Comparison of ENCODE assay signal across 33 cellular contexts in the genomic region with DNA sequence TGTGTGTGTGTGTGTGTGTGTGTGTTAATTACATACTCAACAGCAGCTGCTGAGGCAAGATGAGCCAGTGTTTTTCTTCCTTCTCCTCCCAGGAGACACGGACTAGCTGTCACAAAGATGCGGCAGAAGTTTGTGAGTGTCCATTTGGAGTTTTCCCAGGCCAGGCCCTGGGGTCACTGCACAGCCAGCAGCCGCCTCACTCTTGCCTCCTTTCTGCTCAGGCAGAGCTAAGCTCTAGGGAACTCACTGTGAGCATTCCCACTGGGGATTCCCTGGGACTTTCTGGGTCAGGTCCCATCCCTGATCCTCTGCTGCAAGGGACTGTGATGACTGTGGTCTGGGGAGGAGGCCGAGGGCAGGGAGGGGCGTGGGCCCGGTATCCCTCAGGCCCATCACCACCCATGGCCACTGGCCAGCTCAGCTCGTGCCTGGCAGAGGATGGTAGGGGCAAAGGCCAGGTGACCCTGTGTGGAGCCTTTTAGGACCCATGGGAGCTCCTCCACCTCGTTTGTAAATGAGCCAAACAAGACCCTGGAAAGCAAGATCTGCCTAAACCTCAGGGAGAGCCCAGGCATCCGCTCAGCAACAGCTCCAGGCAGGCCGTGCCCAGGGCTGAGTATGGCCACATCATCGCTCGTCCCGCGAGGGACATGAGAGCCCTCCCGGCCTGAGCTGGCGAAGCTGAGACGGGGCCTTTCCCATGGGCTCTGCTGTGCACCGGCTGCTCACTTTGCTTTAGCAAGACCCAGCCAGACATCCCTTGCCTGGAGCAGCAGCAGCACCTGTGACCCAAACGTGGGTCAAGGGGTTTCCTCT.
DNase-seq lines count a peak whose midpoint lies in the region; ATAC-seq and TF ChIP-seq lines count a peak whose summit lies in the region.
"Had no signal": no experiment of that assay in that cellular context is flagged by ENCODE, and none has a peak within 500 bp of the region (broad histone marks: within the 10 kb centered on the region; RNA-seq: fewer than 3 reads in every experiment).

No MANE protein-coding gene starts in this region.

- H3K9me3 Mint-ChIP-seq in osteocyte (ENCODE audit: unreplicated experiment) = no peaks in the 10 kb centered on the region
- H3K9me3 Mint-ChIP-seq: activated T-helper 1 cell treated with anti-CD3 and anti-CD28 coated beads, Interleukin-12 subunit alpha, Interleukin-12 subunit beta, Interleukin-2, Interleukin-4 antibody, amounts not matched to agents 30 ng/mL and 10 ng/mL and 1 ng/mL, durations not matched to agents 14 hours and 24 hours and 36 hours had no signal

- H3K27ac Mint-ChIP-seq in osteocyte (ENCODE audit: unreplicated experiment) = no peak overlapping the region
- H3K27ac Mint-ChIP-seq: activated T-helper 1 cell treated with anti-CD3 and anti-CD28 coated beads, Interleukin-12 subunit alpha, Interleukin-12 subunit beta, Interleukin-2, Interleukin-4 antibody, amounts not matched to agents 30 ng/mL and 10 ng/mL and 1 ng/mL, durations not matched to agents 14 hours and 24 hours and 36 hours; CD14-positive monocyte; effector memory CD8-positive, alpha-beta T cell; naive B cell; stimulated activated effector memory CD8-positive, alpha-beta T cell treated with anti-CD3 and anti-CD28 coated beads, Interleukin-12 subunit alpha, Interleukin-12 subunit beta, amount 100 ng/mL, for 72 hours had no signal

- peaks cover 2% of the 10 kb centered on the region for H3K4me1 Mint-ChIP-seq in osteocyte (ENCODE audit: unreplicated experiment)
- H3K4me1 Mint-ChIP-seq: CD14-positive monocyte had no signal

- H3K4me3 ChIP-seq in H7 (ENCODE audit: insufficient read depth, low read depth, low read length) (no peak overlapping the region), SJCRH30 (no peak overlapping the region)
- H3K4me3 ChIP-seq: colonic mucosa, GM12878, ovary had no signal

- H3K27ac ChIP-seq in SJCRH30 = no peak overlapping the region
- H3K27ac ChIP-seq: 22Rv1, colonic mucosa, foreskin keratinocyte, KMS-11, ovary, VCaP had no signal

- H3K27me3 ChIP-seq in H7 (ENCODE audit: control insufficient read depth, insufficient read depth, low read length) = no peaks in the 10 kb centered on the region
- H3K27me3 ChIP-seq in SJCRH30 = no peaks in the 10 kb centered on the region
- H3K27me3 ChIP-seq: colonic mucosa, foreskin keratinocyte, ovary had no signal

- no peaks in the 10 kb centered on the region for H3K27me3 Mint-ChIP-seq in osteocyte (ENCODE audit: unreplicated experiment)

- no peak overlapping the region for H3K4me3 Mint-ChIP-seq in osteocyte (ENCODE audit: unreplicated experiment)
- H3K4me3 Mint-ChIP-seq: activated T-helper 1 cell treated with anti-CD3 and anti-CD28 coated beads, Interleukin-12 subunit alpha, Interleukin-12 subunit beta, Interleukin-2, Interleukin-4 antibody, amounts not matched to agents 30 ng/mL and 10 ng/mL and 1 ng/mL, durations not matched to agents 14 hours and 24 hours and 36 hours; CD14-positive monocyte; effector memory CD8-positive, alpha-beta T cell; naive B cell; stimulated activated effector memory CD8-positive, alpha-beta T cell treated with anti-CD3 and anti-CD28 coated beads, Interleukin-12 subunit alpha, Interleukin-12 subunit beta, amount 100 ng/mL, for 72 hours had no signal

- peak; percentile 49 for ATAC-seq in left ventricle myocardium superior
- ATAC-seq: effector memory CD8-positive, alpha-beta T cell; foreskin keratinocyte; GM12878; left lobe of liver; PC-3; stimulated activated effector memory CD8-positive, alpha-beta T cell treated with anti-CD3 and anti-CD28 coated beads, Interleukin-12 subunit alpha, Interleukin-12 subunit beta, amount 100 ng/mL, for 72 hours had no signal

- no peaks in the 10 kb centered on the region for H3K36me3 ChIP-seq in H7 (replicated peaks; ENCODE audit: control insufficient read depth, insufficient read depth, low read length)
- no peaks in the 10 kb centered on the region for H3K36me3 ChIP-seq in SJCRH30
- H3K36me3 ChIP-seq: colonic mucosa, ovary had no signal

- no peaks in the 10 kb centered on the region for H3K9me3 ChIP-seq in SJCRH30 (replicated peaks)
- H3K9me3 ChIP-seq: colonic mucosa, ovary had no signal

- intact Hi-C loops in left ventricle myocardium superior (cut with micrococcal nuclease) = no loop called here

- H3K36me3 Mint-ChIP-seq in osteocyte (ENCODE audit: unreplicated experiment) = no peaks in the 10 kb centered on the region
- H3K36me3 Mint-ChIP-seq: CD14-positive monocyte; naive B cell; stimulated activated effector memory CD8-positive, alpha-beta T cell treated with anti-CD3 and anti-CD28 coated beads, Interleukin-12 subunit alpha, Interleukin-12 subunit beta, amount 100 ng/mL, for 72 hours had no signal

- DNase-seq in DMS 273 (lab: John Stamatoyannopoulos, UW; ENCODE audit: unreplicated experiment) (peak; percentile 46), DMS 273 treated with DMSO at 0.1 percent for 48 hours (lab: John Stamatoyannopoulos, UW) (no peak), H7 (peak; percentile 57), left ventricle myocardium superior (no peak), osteocyte (ENCODE audit: extremely low spot score, unreplicated experiment) (peak; percentile 83), SJCRH30 (no peak), SHP77 (lab: John Stamatoyannopoulos, UW) (no peak), HT-29 (ENCODE audit: low spot score) (no peak)
- DNase-seq: activated CD4-positive, alpha-beta T cell treated with anti-CD3 and anti-CD28 coated beads for 4 hours; activated naive CD4-positive, alpha-beta T cell treated with anti-CD3 and anti-CD28 coated beads, Interleukin-2, amount 50 U/mL, for 16 hours; amniotic stem cell; colonic mucosa; effector memory CD8-positive, alpha-beta T cell; foreskin keratinocyte; naive B cell; NCI-H1417 treated with DMSO at 0.1 percent for 48 hours; NCI-H2107; NCI-H510A; NK-92 treated with Interleukin-12 subunit alpha and Interleukin-12 subunit beta, amount 100 ng/mL, for 24 hours; ovary; PC-3; SIG-M5; stimulated activated CD4-positive, alpha-beta T cell treated with anti-CD3 and anti-CD28 coated beads, Interleukin-4, amount 100 ng/mL, for 1 hour; SW 1271; T-helper 9 cell had no signal

- TF ChIP-seq CTCF in osteocyte (IDR thresholded peaks at IDR 0.05) = no peak

- peaks cover under 1% of the 10 kb centered on the region; the same call in 1 of the 2 replicates for H3K4me1 ChIP-seq in SJCRH30
- H3K4me1 ChIP-seq: colonic mucosa, foreskin keratinocyte had no signal

Comparison
In these comparisons a context has a peak if more than half of its experiments do, and no peak if none do; other contexts are left out.
1. DNase-seq: peak in DMS 273 (single experiment), H7 (single experiment) and osteocyte (single experiment); none in DMS 273 treated with DMSO at 0.1 percent for 48 hours (single experiment), left ventricle myocardium superior (single experiment), SJCRH30 (0 of 2), SHP77 (0 of 2) and HT-29 (single experiment).